In the genomic region with DNA sequence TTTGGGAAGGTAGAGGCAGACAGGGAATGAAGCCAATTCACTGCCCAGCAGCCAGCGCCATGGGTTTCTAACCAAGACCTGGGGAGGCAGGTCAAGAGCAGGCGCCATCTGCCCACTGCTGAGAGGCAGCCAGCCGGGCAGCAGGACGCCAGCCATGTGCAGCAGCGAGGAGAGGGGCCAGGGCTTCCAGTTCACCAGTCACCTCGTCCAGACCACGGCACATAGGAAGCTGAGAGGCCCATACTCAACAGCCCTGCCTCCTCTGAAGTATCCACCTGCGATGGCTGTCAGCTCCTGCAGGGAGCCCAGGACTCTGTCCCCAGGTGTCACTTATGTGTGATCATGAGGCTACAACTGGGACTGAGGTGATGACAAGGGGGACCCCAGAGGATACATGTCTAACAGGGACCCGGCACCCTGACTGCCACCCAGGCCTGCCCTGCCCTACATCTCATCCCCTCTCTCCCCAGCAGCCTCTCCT, we compare ENCODE assay signal across 18 cellular contexts. TPM values are rescaled to one million over a fixed set of nuclear protein-coding genes. Genes with fewer than 3 reads are reported as not detected.
DNase-seq lines count a peak whose midpoint lies in the region; FAIRE-seq and TF ChIP-seq lines count a peak whose summit lies in the region.
"Had no signal": no experiment of that assay in that cellular context is flagged by ENCODE, and none has a peak within 500 bp of the region (broad histone marks: within the 10 kb centered on the region; RNA-seq: fewer than 3 reads in every experiment).

No MANE protein-coding gene starts in this region.

- no peak overlapping the region for H3K18ac ChIP-seq in neuronal stem cell (ENCODE audit: low read length)

- peak overlapping the region; percentile 66 for H2BK5ac ChIP-seq in neuronal stem cell (ENCODE audit: low read length)

- H3K4me1 ChIP-seq in neuronal stem cell (ENCODE audit: control insufficient read depth in 2 of 2, insufficient read depth in 1 of 2, low read depth in 1 of 2, low read length in 2 of 2), result no peaks in the 10 kb centered on the region
- H3K4me1 ChIP-seq in testis, result peaks cover under 1% of the 10 kb centered on the region

- no peak overlapping the region for H2AFZ ChIP-seq in neuronal stem cell (ENCODE audit: low read length)

- peak overlapping the region; percentile 91 for H3K23ac ChIP-seq in neuronal stem cell (ENCODE audit: low read depth, low read length, poor library complexity)

- no peak for FAIRE-seq in frontal cortex (lab: Jason Lieb, UNC)
- FAIRE-seq: G401.6, RCC 7860 had no signal

- no peak overlapping the region for H3K4ac ChIP-seq in neuronal stem cell (ENCODE audit: low read length)

- H2AK5ac ChIP-seq in neuronal stem cell (ENCODE audit: low read depth, low read length), result no peak overlapping the region

- H3K27me3 ChIP-seq in neuronal stem cell (ENCODE audit: control insufficient read depth in 3 of 3, insufficient read depth in 3 of 3, low read depth in 1 of 3, low read length in 3 of 3) (no peaks in the 10 kb centered on the region), testis (no peaks in the 10 kb centered on the region)

- intact Hi-C loops in testis (cut with DNase I; ENCODE audit: low total_unique reads), result loop anchor here (10.0 kb wide), 2 partner anchors 295 to 495 kb away; no protein-coding TSS in a partner anchor

- no peaks in the 10 kb centered on the region for H3K9me3 ChIP-seq in neuronal stem cell (replicated peaks in 1 of 2; ENCODE audit: control insufficient read depth in 2 of 2, insufficient read depth in 1 of 2, low read depth in 1 of 2, low read length in 2 of 2)
- no peaks in the 10 kb centered on the region for H3K9me3 ChIP-seq in testis

- TF ChIP-seq POLR2A in testis (IDR thresholded peaks at IDR 0.05), result no peak

- H4K91ac ChIP-seq in neuronal stem cell (ENCODE audit: low read depth, low read length, poor library complexity), result no peak overlapping the region

- H3K14ac ChIP-seq in neuronal stem cell (ENCODE audit: low read length), result no peak overlapping the region

- H2BK15ac ChIP-seq in neuronal stem cell (ENCODE audit: low read length), result no peak overlapping the region

- H3K4me2 ChIP-seq in neuronal stem cell (ENCODE audit: insufficient read depth, low read length, poor library complexity, severe bottlenecking), result no peak overlapping the region

- H3K36me3 ChIP-seq in neuronal stem cell (replicated peaks in 1 of 2; ENCODE audit: control insufficient read depth in 2 of 2, insufficient read depth in 2 of 2, low read length in 2 of 2), result peaks cover 35 to 84% of the 10 kb centered on the region in 2 donors
- peaks cover 3% of the 10 kb centered on the region for H3K36me3 ChIP-seq in testis (ENCODE audit: low read depth, missing control alignments)

- H2BK12ac ChIP-seq in neuronal stem cell (ENCODE audit: low read length), result no peak overlapping the region

- H4K8ac ChIP-seq in neuronal stem cell (ENCODE audit: low read depth, low read length), result no peak overlapping the region

- DNase-seq in DMS 273 (lab: John Stamatoyannopoulos, UW; ENCODE audit: unreplicated experiment) (peak; percentile 16), DMS 273 treated with DMSO at 0.1 percent for 48 hours (lab: John Stamatoyannopoulos, UW) (no peak), cerebellar nuclear complex (lab: John Stamatoyannopoulos, UW) (peak; percentile 9 to 53), neuronal stem cell (ENCODE audit: low spot score) (no peak), testis (peak; percentile 10), GM10266 (ENCODE audit: extremely low spot score) (no peak), midbrain (lab: John Stamatoyannopoulos, UW) (no peak), frontal cortex (ENCODE audit: low spot score in 2 of 2) (no peak)
- DNase-seq: AML-193, DND-41, GOT3, NCI-H1105, NCI-H2081 treated with DMSO at 0.1 percent for 48 hours, NCI-H774, Right ventricle myocardium superior had no signal

- TF ChIP-seq CTCF in testis (IDR thresholded peaks at IDR 0.05) (no peak), GM10266 (IDR thresholded peaks at IDR 0.05; ENCODE audit: control insufficient read depth, insufficient read depth, low read depth, missing control alignments) (no peak)

- H3K27ac ChIP-seq in neuronal stem cell (replicated peaks; ENCODE audit: low read length) (no peak overlapping the region), testis (no peak overlapping the region)
- H3K27ac ChIP-seq: 22Rv1 had no signal

- no peak overlapping the region for H2BK120ac ChIP-seq in neuronal stem cell (ENCODE audit: low read depth, low read length)

- H3K79me1 ChIP-seq in neuronal stem cell (ENCODE audit: low read depth, low read length), result peaks cover 3% of the 10 kb centered on the region

- no peak overlapping the region for H3K4me3 ChIP-seq in neuronal stem cell (ENCODE audit: low read length in 2 of 2)
- H3K4me3 ChIP-seq in testis, result no peak overlapping the region

- H3K9ac ChIP-seq in neuronal stem cell (ENCODE audit: low read depth, low read length, poor library complexity), result no peak overlapping the region

- WGBS in neuronal stem cell (ENCODE audit: extremely low coverage in 2 of 2, insufficient read length in 2 of 2, insufficient replicate concordance in 1 of 2), 2 donors, result no CpG with 5 or more reads among the region's 9 CpGs
- 90 to 92% methylated on average over 8 to 9 of the region's 9 CpGs for WGBS in testis, 2 donors

RNA-seq across cellular contexts. Expression of a gene that starts 30.1 kb away (rescaled TPM):
- 4.8 TPM for polyA plus RNA-seq in neuronal stem cell (2013, experiment 1 of 2)
- polyA plus RNA-seq in neuronal stem cell (2013, experiment 2 of 2), result 4.2 TPM
- 10 to 100 TPM; 21.0 to 25.0 TPM for total RNA-seq in testis
- 21.9 TPM for polyA plus RNA-seq in testis (ENCODE audit: insufficient read depth, low read depth, low replicate concordance)
- total RNA-seq in frontal cortex, result 13.5 TPM

Comparison
In these comparisons a context has a peak if more than half of its experiments do, and no peak if none do; other contexts are left out.
1. DNase-seq: peak in DMS 273 (single experiment), cerebellar nuclear complex (2 of 2) and testis (single experiment); none in DMS 273 treated with DMSO at 0.1 percent for 48 hours (single experiment), neuronal stem cell (single experiment), GM10266 (single experiment), midbrain (single experiment) and frontal cortex (0 of 2).